12 cellular contexts compared by ENCODE assay signal in the genomic region with DNA sequence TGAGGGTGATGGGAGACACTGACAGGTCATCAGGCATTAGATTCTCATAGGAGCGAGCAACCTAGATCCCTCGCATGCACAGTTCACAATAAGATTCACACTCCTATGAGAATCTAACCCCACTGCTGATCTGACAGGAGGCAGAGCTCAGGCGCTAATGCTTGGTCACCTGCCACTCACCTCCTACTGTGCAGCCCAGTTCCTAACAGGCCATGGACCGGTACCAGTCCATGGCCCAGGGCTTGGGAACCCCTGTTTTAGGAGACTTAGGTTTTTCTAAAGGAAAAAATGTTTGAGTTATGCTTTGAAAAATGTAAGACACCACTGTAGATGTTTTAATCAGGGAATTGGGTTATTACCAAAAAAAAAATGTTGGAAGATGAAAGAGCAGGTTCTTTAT. TPM values are rescaled to one million over a fixed set of nuclear protein-coding genes. Genes with fewer than 3 reads are reported as not detected.
DNase-seq lines count a peak whose midpoint lies in the region; ATAC-seq and TF ChIP-seq lines count a peak whose summit lies in the region.
"Had no signal": no experiment of that assay in that cellular context is flagged by ENCODE, and none has a peak within 500 bp of the region (broad histone marks: within the 10 kb centered on the region; RNA-seq: fewer than 3 reads in every experiment).

No MANE protein-coding gene starts in this region.

- H3K27ac ChIP-seq in breast epithelium (peak overlapping the region; percentile 29 to 61), lower lobe of right lung (peak overlapping the region; percentile 50), thyroid gland (peak overlapping the region in 2 of 3 donors; percentile 33 to 48)
- H3K27ac ChIP-seq: SJCRH30 had no signal

- H3K9me3 Mint-ChIP-seq in MCF 10A (ENCODE audit: unreplicated experiment): no peaks in the 10 kb centered on the region
- H3K9me3 Mint-ChIP-seq in activated T-helper 17 cell treated with anti-CD3 and anti-CD28 coated beads, Interleukin-2, amount 50 U/mL, for 72 hours: no peaks in the 10 kb centered on the region

- H3K36me3 Mint-ChIP-seq in MCF 10A (ENCODE audit: insufficient read depth, unreplicated experiment): peaks cover 28% of the 10 kb centered on the region
- H3K36me3 Mint-ChIP-seq in activated T-helper 17 cell treated with anti-CD3 and anti-CD28 coated beads, Interleukin-2, amount 50 U/mL, for 72 hours (ENCODE audit: low read depth): peaks cover 46% of the 10 kb centered on the region

- no peak for DNase-seq in breast epithelium (ENCODE audit: low spot score in 2 of 2)
- no peak for DNase-seq in MCF 10A (ENCODE audit: unreplicated experiment)
- DNase-seq in lower lobe of right lung: no peak
- DNase-seq in thyroid gland: no peak
- DNase-seq in dedifferentiated amniotic fluid mesenchymal stem cell (ENCODE audit: extremely low spot score): no peak
- DNase-seq in effector CD8-positive, alpha-beta T cell (lab: John Stamatoyannopoulos, UW): no peak
- no peak for DNase-seq in kidney tubule cell (ENCODE audit: low spot score)
- DNase-seq: cerebellar nuclear complex, NCI-H1694, SJCRH30 had no signal

- peaks cover 0 to 5% of the 10 kb centered on the region in 2 donors for H3K4me1 ChIP-seq in breast epithelium
- peaks cover 73% of the 10 kb centered on the region for H3K4me1 ChIP-seq in lower lobe of right lung
- peaks cover 0 to 19% of the 10 kb centered on the region in 2 donors for H3K4me1 ChIP-seq in thyroid gland
- H3K4me1 ChIP-seq: SJCRH30 had no signal

- no peak overlapping the region for H3K27ac Mint-ChIP-seq in MCF 10A (ENCODE audit: low read depth, unreplicated experiment)
- H3K27ac Mint-ChIP-seq in activated T-helper 17 cell treated with anti-CD3 and anti-CD28 coated beads, Interleukin-2, amount 50 U/mL, for 72 hours: peak overlapping the region; percentile 98
- H3K27ac Mint-ChIP-seq: WTC11 had no signal

- ATAC-seq in activated T-helper 17 cell treated with anti-CD3 and anti-CD28 coated beads, Interleukin-2, amount 50 U/mL, for 72 hours (replicated peaks): no peak
- ATAC-seq in lower lobe of right lung: no peak
- ATAC-seq: WTC11 had no signal

- no peaks in the 10 kb centered on the region for H3K9me3 ChIP-seq in breast epithelium
- H3K9me3 ChIP-seq in lower lobe of right lung: no peaks in the 10 kb centered on the region
- no peaks in the 10 kb centered on the region for H3K9me3 ChIP-seq in thyroid gland
- H3K9me3 ChIP-seq: SJCRH30 had no signal

- H3K27me3 ChIP-seq in breast epithelium (no peaks in the 10 kb centered on the region), lower lobe of right lung (ENCODE audit: low read depth) (no peaks in the 10 kb centered on the region), thyroid gland (no peaks in the 10 kb centered on the region)
- H3K27me3 ChIP-seq: SJCRH30 had no signal

- H3K36me3 ChIP-seq in breast epithelium (no peaks in the 10 kb centered on the region), lower lobe of right lung (peaks cover 34% of the 10 kb centered on the region), thyroid gland (peaks cover 13 to 26% of the 10 kb centered on the region in 2 donors)
- H3K36me3 ChIP-seq: SJCRH30 had no signal

- peaks cover 8% of the 10 kb centered on the region for H3K4me1 Mint-ChIP-seq in MCF 10A (ENCODE audit: insufficient read depth, unreplicated experiment)
- H3K4me1 Mint-ChIP-seq in activated T-helper 17 cell treated with anti-CD3 and anti-CD28 coated beads, Interleukin-2, amount 50 U/mL, for 72 hours: peaks cover 53% of the 10 kb centered on the region

- no peak overlapping the region for H3K4me3 Mint-ChIP-seq in MCF 10A (ENCODE audit: unreplicated experiment)
- H3K4me3 Mint-ChIP-seq in activated T-helper 17 cell treated with anti-CD3 and anti-CD28 coated beads, Interleukin-2, amount 50 U/mL, for 72 hours: peak overlapping the region; percentile 98
- H3K4me3 Mint-ChIP-seq: WTC11 had no signal

- TF ChIP-seq POLR2A in breast epithelium (IDR thresholded peaks at IDR 0.05): no peak
- TF ChIP-seq POLR2A in thyroid gland (IDR thresholded peaks at IDR 0.05): no peak

- H3K4me3 ChIP-seq in breast epithelium (no peak overlapping the region), lower lobe of right lung (no peak overlapping the region), thyroid gland (replicated peaks in 1 of 3) (no peak overlapping the region)
- H3K4me3 ChIP-seq: SJCRH30 had no signal

- no peaks in the 10 kb centered on the region for H3K27me3 Mint-ChIP-seq in MCF 10A (ENCODE audit: insufficient read depth, unreplicated experiment)
- no peaks in the 10 kb centered on the region for H3K27me3 Mint-ChIP-seq in activated T-helper 17 cell treated with anti-CD3 and anti-CD28 coated beads, Interleukin-2, amount 50 U/mL, for 72 hours

- 86 to 95% methylated on average over 4 of the region's 4 CpGs for WGBS in thyroid gland, 2 donors

- CTCF ChIA-PET in MCF 10A (lab: Yijun Ruan, JAX): interaction anchor here (1.0 to 2.0 kb wide), 8 partner anchors 12 to 56 kb away, joined by 3 to 10 read pairs (median 6); no protein-coding TSS in a partner anchor

- POLR2A ChIA-PET in MCF 10A (lab: Yijun Ruan, JAX): interaction anchor here (0.8 to 1.9 kb wide), 4 partner anchors 11 to 32 kb away, joined by 4 to 8 read pairs (median 5); no protein-coding TSS in a partner anchor

- TF ChIP-seq CTCF in breast epithelium (IDR thresholded peaks at IDR 0.05): no peak
- no peak for TF ChIP-seq CTCF in MCF 10A (IDR thresholded peaks at IDR 0.05; ENCODE audit: unreplicated experiment)
- no peak for TF ChIP-seq CTCF in lower lobe of right lung (IDR thresholded peaks at IDR 0.05)
- no peak for TF ChIP-seq CTCF in thyroid gland (IDR thresholded peaks at IDR 0.05)

- no TSS peak for BruUV-seq in MCF 10A (replicated peaks; lab: Mats Ljungman, UMichigan)

- intact Hi-C loops in breast epithelium (cut with DNase I; ENCODE audit: low total_unique reads) (no loop called here), MCF 10A (cut with micrococcal nuclease) (loop anchor here (1.0 to 2.0 kb wide), 3 partner anchors 21 to 48 kb away; no protein-coding TSS in a partner anchor), lower lobe of right lung (cut with DNase I) (no loop called here), thyroid gland (cut with DNase I) (no loop called here)

RNA-seq across cellular contexts. Expression of a gene that starts 6.7 kb away (rescaled TPM):
- total RNA-seq in breast epithelium: 100 to 1,000 TPM; 420 to 803 (median 575) TPM
- total RNA-seq in MCF 10A (2022): 83.6 and 103 TPM in 2 replicates
- total RNA-seq in activated T-helper 17 cell treated with anti-CD3 and anti-CD28 coated beads, Interleukin-2, amount 50 U/mL, for 72 hours: 100 to 1,000 TPM; 362 to 675 TPM
- total RNA-seq in lower lobe of right lung: 1,079 TPM
- total RNA-seq in thyroid gland: 100 to 1,000 TPM; 382 to 717 (median 457) TPM
